Comparison of ENCODE assay signal across 1 cellular context in genomic region chr6:23656826-23657225, GRCh38.
TF ChIP-seq lines count a peak whose summit lies in the region.

No MANE protein-coding gene starts in this region.

TF ChIP-seq in WTC11, 78 proteins besides CTCF, POLR2A, EP300 and RAD21 (continued from another document):
- TF ChIP-seq AFF4 (CRISPR knock-in tag; IDR thresholded peaks at IDR 0.05; ENCODE audit: borderline replicate concordance) (no peak), NR1H2 (CRISPR knock-in tag; IDR thresholded peaks at IDR 0.05) (no peak), USF1 (CRISPR knock-in tag; IDR thresholded peaks at IDR 0.05) (no peak), ZNF425 (CRISPR knock-in tag; conservative IDR thresholded peaks at IDR 0.05) (no peak), ATF1 (CRISPR knock-in tag; IDR thresholded peaks at IDR 0.05) (no peak), TEAD4 (CRISPR knock-in tag; IDR thresholded peaks at IDR 0.05) (no peak), KAT7 (CRISPR knock-in tag; IDR thresholded peaks at IDR 0.05; ENCODE audit: borderline replicate concordance) (no peak), GABPB1 (CRISPR knock-in tag; IDR thresholded peaks at IDR 0.05) (no peak), ZNF423 (CRISPR knock-in tag; IDR thresholded peaks at IDR 0.05) (no peak), SOX15 (CRISPR knock-in tag; IDR thresholded peaks at IDR 0.05) (no peak), CREM (CRISPR knock-in tag; IDR thresholded peaks at IDR 0.05) (no peak), GRHL2 (CRISPR knock-in tag; IDR thresholded peaks at IDR 0.05; ENCODE audit: insufficient replicate concordance, severe bottlenecking) (no peak), RORB (CRISPR knock-in tag; IDR thresholded peaks at IDR 0.05) (no peak)
- TF ChIP-seq, protein P1, sequence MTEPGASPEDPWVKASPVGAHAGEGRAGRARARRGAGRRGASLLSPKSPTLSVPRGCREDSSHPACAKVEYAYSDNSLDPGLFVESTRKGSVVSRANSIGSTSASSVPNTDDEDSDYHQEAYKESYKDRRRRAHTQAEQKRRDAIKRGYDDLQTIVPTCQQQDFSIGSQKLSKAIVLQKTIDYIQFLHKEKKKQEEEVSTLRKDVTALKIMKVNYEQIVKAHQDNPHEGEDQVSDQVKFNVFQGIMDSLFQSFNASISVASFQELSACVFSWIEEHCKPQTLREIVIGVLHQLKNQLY (CRISPR knock-in tag; IDR thresholded peaks at IDR 0.05) = no peak
